Comparison of ENCODE assay signal across 1 cellular context in genomic region chr3:195809291-195809785, GRCh38.
TF ChIP-seq lines count a peak whose summit lies in the region.

No MANE protein-coding gene starts in this region.

TF ChIP-seq in SK-N-SH, 30 proteins besides CTCF, POLR2A, EP300 and RAD21 (continued from another document):
- TF ChIP-seq USF1 (IDR thresholded peaks at IDR 0.05; ENCODE audit: borderline replicate concordance, low read depth): no peak
- TF ChIP-seq EZH2phosphoT487 (IDR thresholded peaks at IDR 0.05; ENCODE audit: borderline replicate concordance, low read depth): no peak
- no peak for TF ChIP-seq GABPA (IDR thresholded peaks at IDR 0.05; ENCODE audit: low read depth)
- no peak for TF ChIP-seq POLR2AphosphoS5 (IDR thresholded peaks at IDR 0.05; ENCODE audit: low read depth, low read length)
- TF ChIP-seq RXRA (IDR thresholded peaks at IDR 0.05; ENCODE audit: borderline replicate concordance, low read depth): no peak
- TF ChIP-seq JUND (IDR thresholded peaks at IDR 0.05): no peak
